Comparison of ENCODE assay signal across 36 cellular contexts in the genomic region with DNA sequence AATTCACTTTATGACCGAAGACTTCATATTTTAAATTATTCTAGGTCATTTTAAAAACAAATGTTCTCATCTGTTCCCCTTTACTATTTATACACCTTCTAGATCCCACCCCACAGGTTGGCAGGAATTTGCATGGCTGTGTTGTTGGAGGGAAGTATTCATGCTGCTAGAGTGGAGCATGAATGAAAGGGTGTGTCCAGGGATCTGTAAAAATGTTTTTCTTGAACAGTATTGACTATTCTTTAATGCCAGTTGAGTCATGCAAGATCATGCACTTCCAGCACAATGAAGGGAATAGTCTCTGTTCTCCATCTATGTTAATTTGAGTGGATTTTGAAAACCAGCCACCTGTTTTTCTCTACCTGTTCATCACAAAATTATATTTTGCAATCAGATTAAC. TPM values are rescaled to one million over a fixed set of nuclear protein-coding genes. Genes with fewer than 3 reads are reported as not detected.
"Had no signal": no experiment of that assay in that cellular context is flagged by ENCODE, and none has a peak within 500 bp of the region (broad histone marks: within the 10 kb centered on the region; RNA-seq: fewer than 3 reads in every experiment).

No MANE protein-coding gene starts in this region.

- H3K36me3 Mint-ChIP-seq: activated CD8-positive, alpha-beta memory T cell treated with anti-CD3 and anti-CD28 coated beads, Interleukin-2, amount 10 ng/mL, durations not matched to agents 7 days and 5 days; activated naive CD4-positive, alpha-beta T cell treated with anti-CD3 and anti-CD28 coated beads, Interleukin-2, amount 10 ng/mL, durations not matched to agents 7 days and 5 days; activated naive CD8-positive, alpha-beta T cell had no signal

- H3K27me3 Mint-ChIP-seq: activated B cell treated with CpG ODN at 0.5 μM for 24 hours; activated CD4-positive, alpha-beta memory T cell treated with anti-CD3 and anti-CD28 coated beads, Interleukin-2, amount 10 ng/mL, durations not matched to agents 7 days and 5 days; activated CD8-positive, alpha-beta memory T cell treated with anti-CD3 and anti-CD28 coated beads, Interleukin-2, amount 10 ng/mL, durations not matched to agents 7 days and 5 days; activated naive CD4-positive, alpha-beta T cell treated with anti-CD3 and anti-CD28 coated beads, Interleukin-2, amount 10 ng/mL, durations not matched to agents 7 days and 5 days; activated naive CD8-positive, alpha-beta T cell; activated naive CD8-positive, alpha-beta T cell treated with anti-CD3 and anti-CD28 coated beads, Interleukin-2, amount 50 U/mL, for 24 hours had no signal

- H3K27ac ChIP-seq: brain microvascular endothelial cell, PC-9, RWPE1, VCaP had no signal

- H3K4me1 Mint-ChIP-seq: activated B cell treated with CpG ODN at 0.5 μM for 24 hours; activated CD4-positive, alpha-beta memory T cell treated with anti-CD3 and anti-CD28 coated beads, Interleukin-2, amount 10 ng/mL, durations not matched to agents 7 days and 5 days; activated CD8-positive, alpha-beta memory T cell treated with anti-CD3 and anti-CD28 coated beads, Interleukin-2, amount 10 ng/mL, durations not matched to agents 7 days and 5 days; activated naive CD4-positive, alpha-beta T cell treated with anti-CD3 and anti-CD28 coated beads, Interleukin-2, amount 10 ng/mL, durations not matched to agents 7 days and 5 days; activated naive CD8-positive, alpha-beta T cell treated with anti-CD3 and anti-CD28 coated beads, Interleukin-2, amount 50 U/mL, for 24 hours had no signal

- H2AFZ ChIP-seq: PC-9 had no signal

- H3K4me3 ChIP-seq: MG63, PC-9 had no signal

- H3K4me2 ChIP-seq: PC-9 had no signal

- DNase-seq: activated B cell treated with CpG ODN at 0.5 μM for 24 hours; activated CD4-positive, alpha-beta memory T cell treated with anti-CD3 and anti-CD28 coated beads, Interleukin-2, amount 10 ng/mL, durations not matched to agents 7 days and 5 days; activated CD4-positive, alpha-beta T cell treated with anti-CD3 and anti-CD28 coated beads for 4 hours; activated CD4-positive, CD25-positive, alpha-beta regulatory T cell treated with anti-CD3 and anti-CD28 coated beads, Interleukin-2, amount 50 U/mL, for 72 hours; activated CD8-positive, alpha-beta memory T cell treated with anti-CD3 and anti-CD28 coated beads for 24 hours; activated CD8-positive, alpha-beta memory T cell treated with anti-CD3 and anti-CD28 coated beads, Interleukin-2, amount 10 ng/mL, durations not matched to agents 7 days and 5 days; activated CD8-positive, alpha-beta memory T cell treated with anti-CD3 and anti-CD28 coated beads, Interleukin-2, amount 50 U/mL, for 48 hours; activated effector memory CD4-positive, alpha-beta T cell treated with Interleukin-2 at 50 U/mL for 16 hours; activated naive CD4-positive, alpha-beta T cell treated with anti-CD3 and anti-CD28 coated beads, Interleukin-2, amount 10 ng/mL, durations not matched to agents 7 days and 5 days; activated naive CD8-positive, alpha-beta T cell treated with anti-CD3 and anti-CD28 coated beads, Interleukin-2, amount 50 U/mL, for 24 hours; activated T-cell treated with anti-CD3 and anti-CD28 coated beads, Interleukin-2, amount 50 U/mL, for 48 hours; aorta; brain microvascular endothelial cell; cerebellar nuclear complex; Kasumi-1; KG1; MG63; NCI-H1048; NCI-H1105 treated with DMSO at 0.1 percent for 48 hours; NCI-H1436; NCI-H1694; NCI-H1930; NCI-H2081 treated with DMSO at 0.1 percent for 48 hours; NCI-H345; NCI-H524 treated with DMSO at 0.1 percent for 48 hours; NCI-H748 treated with DMSO at 0.1 percent for 48 hours; NK-92 treated with Interleukin-12 subunit alpha and Interleukin-12 subunit beta, amount 100 ng/mL, for 24 hours; PC-9; Right ventricle myocardium superior; SW 1271; T-helper 1 cell; T-helper 2 cell; T-helper 9 cell had no signal

- H3K36me3 ChIP-seq: brain microvascular endothelial cell, MG63 had no signal

- ATAC-seq: activated CD8-positive, alpha-beta memory T cell treated with anti-CD3 and anti-CD28 coated beads, Interleukin-2, amount 10 ng/mL, durations not matched to agents 7 days and 5 days; activated naive CD8-positive, alpha-beta T cell treated with anti-CD3 and anti-CD28 coated beads, Interleukin-2, amount 50 U/mL, for 24 hours had no signal

- H3K27me3 ChIP-seq: brain microvascular endothelial cell, MG63 had no signal

- H3K27ac Mint-ChIP-seq: activated B cell treated with CpG ODN at 0.5 μM for 24 hours; activated CD4-positive, alpha-beta memory T cell treated with anti-CD3 and anti-CD28 coated beads, Interleukin-2, amount 10 ng/mL, durations not matched to agents 7 days and 5 days; activated CD8-positive, alpha-beta memory T cell treated with anti-CD3 and anti-CD28 coated beads, Interleukin-2, amount 10 ng/mL, durations not matched to agents 7 days and 5 days; activated naive CD4-positive, alpha-beta T cell treated with anti-CD3 and anti-CD28 coated beads, Interleukin-2, amount 10 ng/mL, durations not matched to agents 7 days and 5 days; activated naive CD8-positive, alpha-beta T cell; activated naive CD8-positive, alpha-beta T cell treated with anti-CD3 and anti-CD28 coated beads, Interleukin-2, amount 50 U/mL, for 24 hours had no signal

- H3K4me3 Mint-ChIP-seq: activated B cell treated with CpG ODN at 0.5 μM for 24 hours; activated CD4-positive, alpha-beta memory T cell treated with anti-CD3 and anti-CD28 coated beads, Interleukin-2, amount 10 ng/mL, durations not matched to agents 7 days and 5 days; activated CD8-positive, alpha-beta memory T cell treated with anti-CD3 and anti-CD28 coated beads, Interleukin-2, amount 10 ng/mL, durations not matched to agents 7 days and 5 days; activated naive CD4-positive, alpha-beta T cell treated with anti-CD3 and anti-CD28 coated beads, Interleukin-2, amount 10 ng/mL, durations not matched to agents 7 days and 5 days; activated naive CD8-positive, alpha-beta T cell; activated naive CD8-positive, alpha-beta T cell treated with anti-CD3 and anti-CD28 coated beads, Interleukin-2, amount 50 U/mL, for 24 hours had no signal

- H3K9me3 Mint-ChIP-seq: activated CD4-positive, alpha-beta memory T cell treated with anti-CD3 and anti-CD28 coated beads, Interleukin-2, amount 10 ng/mL, durations not matched to agents 7 days and 5 days; activated naive CD4-positive, alpha-beta T cell treated with anti-CD3 and anti-CD28 coated beads, Interleukin-2, amount 10 ng/mL, durations not matched to agents 7 days and 5 days had no signal

RNA-seq across cellular contexts. Expression of gene COL3A1, which starts 52.0 kb away (rescaled TPM):
- total RNA-seq: activated B cell treated with CpG ODN at 0.5 μM for 24 hours; activated CD4-positive, alpha-beta memory T cell treated with anti-CD3 and anti-CD28 coated beads, Interleukin-2, amount 10 ng/mL, durations not matched to agents 7 days and 5 days; PC-9 had no signal
